ENCODE assay signal across 8 cellular contexts in genomic region chr2:33475381-33476099, GRCh38. TPM values are rescaled to one million over a fixed set of nuclear protein-coding genes. Genes with fewer than 3 reads are reported as not detected.
A peak's percentile ranks its signal among the peaks of the same experiment; 100 is the strongest.
DNase-seq lines count a peak whose midpoint lies in the region; ATAC-seq and TF ChIP-seq lines count a peak whose summit lies in the region.

No MANE protein-coding gene starts in this region.

- H3K9me3 ChIP-seq in SJSA1 (replicated peaks) (no peaks in the 10 kb centered on the region), ovary (no peaks in the 10 kb centered on the region), tibial artery (no peaks in the 10 kb centered on the region)

- no peaks in the 10 kb centered on the region for H3K9me3 Mint-ChIP-seq in activated naive CD4-positive, alpha-beta T cell treated with anti-CD3 and anti-CD28 coated beads, Interleukin-2, amount 50 U/mL, for 72 hours

- no peak for TF ChIP-seq POLR2A in ovary (IDR thresholded peaks at IDR 0.05)

- peaks cover 0 to 6% of the 10 kb centered on the region in 2 donors for H3K36me3 Mint-ChIP-seq in activated naive CD4-positive, alpha-beta T cell treated with anti-CD3 and anti-CD28 coated beads, Interleukin-2, amount 50 U/mL, for 72 hours

- peak overlapping the region; percentile 95 to 99 for H3K27ac Mint-ChIP-seq in activated naive CD4-positive, alpha-beta T cell treated with anti-CD3 and anti-CD28 coated beads, Interleukin-2, amount 50 U/mL, for 72 hours

- peak overlapping the region; percentile 27 for H3K4me3 ChIP-seq in H7 (ENCODE audit: insufficient read depth, low read depth, low read length)
- peak overlapping the region; percentile 55 for H3K4me3 ChIP-seq in LNCaP clone FGC (ENCODE audit: low read depth, low read length)
- H3K4me3 ChIP-seq in SJSA1 = peak overlapping the region; percentile 46
- peak overlapping the region; percentile 52 for H3K4me3 ChIP-seq in ovary
- H3K4me3 ChIP-seq in tibial artery = peak overlapping the region; percentile 60 to 66

- 6 to 9% (median 8%) methylated on average over 14 of the region's 14 CpGs for WGBS in ovary, 3 donors

- H3K27me3 ChIP-seq in H7 (ENCODE audit: control insufficient read depth, insufficient read depth, low read length) = no peaks in the 10 kb centered on the region
- H3K27me3 ChIP-seq in SJSA1 (replicated peaks) = no peaks in the 10 kb centered on the region
- no peaks in the 10 kb centered on the region for H3K27me3 ChIP-seq in ovary
- H3K27me3 ChIP-seq in tibial artery = no peaks in the 10 kb centered on the region

- no peaks in the 10 kb centered on the region for H3K36me3 ChIP-seq in H7 (replicated peaks; ENCODE audit: control insufficient read depth, insufficient read depth, low read length)
- H3K36me3 ChIP-seq in SJSA1 = no peaks in the 10 kb centered on the region
- H3K36me3 ChIP-seq in ovary = no peaks in the 10 kb centered on the region
- H3K36me3 ChIP-seq in tibial artery = no peaks in the 10 kb centered on the region

- TF ChIP-seq CTCF in LNCaP clone FGC (IDR thresholded peaks at IDR 0.05; ENCODE audit: control insufficient read depth, extremely low read depth, insufficient read depth) (peak; percentile 82), ovary (IDR thresholded peaks at IDR 0.05) (peak in 2 of 3 donors; percentile 51 to 65), tibial artery (IDR thresholded peaks at IDR 0.05) (peak; percentile 71 to 79)

- intact Hi-C loops in Right ventricle myocardium inferior (cut with DNase I) (loop anchor here (5.0 kb wide), 2 partner anchors 57 to 107 kb away; no protein-coding TSS in a partner anchor), ovary (cut with DNase I) (loop anchor here in 1 of 4 donors (5.0 kb wide), 1 partner anchor 107 kb away; no protein-coding TSS in a partner anchor), tibial artery (cut with DNase I; ENCODE audit: low total_unique reads) (loop anchor here (5.0 kb wide), 1 partner anchor 112 kb away; no protein-coding TSS in a partner anchor)

- peak; percentile 69 to 75 for ATAC-seq in activated naive CD4-positive, alpha-beta T cell treated with anti-CD3 and anti-CD28 coated beads, Interleukin-2, amount 50 U/mL, for 72 hours
- ATAC-seq in Right ventricle myocardium inferior = peak; percentile 66

- DNase-seq in GF-D8 (lab: John Stamatoyannopoulos, UW) (peak; percentile 18), H7 (peak; percentile 57), LNCaP clone FGC (ENCODE audit: low read depth) (peak; percentile 31), SJSA1 (ENCODE audit: low read depth in 1 of 2, low spot score in 2 of 2) (peak; percentile 63 to 64), Right ventricle myocardium inferior (ENCODE audit: missing footprints) (no peak), ovary (peak; percentile 56 to 73 (median 67)), tibial artery (peak; percentile 57 to 82)
- DNase-seq in activated naive CD4-positive, alpha-beta T cell treated with anti-CD3 and anti-CD28 coated beads, Interleukin-2, amount 50 U/mL, for 72 hours (ENCODE audit: low spot score in 2 of 2) = peak; percentile 71 to 72

- H3K27ac ChIP-seq in SJSA1 (peak overlapping the region; percentile 32), ovary (peak overlapping the region; percentile 7 to 69), tibial artery (peak overlapping the region; percentile 74 to 79)

- H3K4me1 ChIP-seq in SJSA1 (replicated peaks) = peaks cover 5% of the 10 kb centered on the region; the same call in 1 of the 2 replicates
- peaks cover 1% of the 10 kb centered on the region for H3K4me1 ChIP-seq in ovary (ENCODE audit: insufficient read depth)
- H3K4me1 ChIP-seq in tibial artery = peaks cover 0 to 13% (median 3%) of the 10 kb centered on the region in 4 donors

- TF ChIP-seq EP300 in ovary (IDR thresholded peaks at IDR 0.05) = no peak

RNA-seq across cellular contexts. Expression of gene RASGRP3, which starts 0.9 kb away (rescaled TPM):
- total RNA-seq in H7 (2014; rRNA removed; shearing (Covaris generic)) = 0.03 TPM in 1 of 2 replicates, not detected in the other
- 7.5 and 11.6 TPM in 2 replicates for total RNA-seq in SJSA1 (2014; rRNA removed; shearing (Covaris generic))
- 1 to 10 TPM; 2.5 to 2.8 TPM for total RNA-seq in activated naive CD4-positive, alpha-beta T cell treated with anti-CD3 and anti-CD28 coated beads, Interleukin-2, amount 50 U/mL, for 72 hours
- total RNA-seq in Right ventricle myocardium inferior = 55.7 TPM
- total RNA-seq in ovary = 1 to 10 TPM; 1.9 to 6.3 (median 3.0) TPM
- 1 to 10 TPM; 2.2 to 6.4 TPM for polyA plus RNA-seq in ovary
